13 cellular contexts compared by ENCODE assay signal in the genomic region with DNA sequence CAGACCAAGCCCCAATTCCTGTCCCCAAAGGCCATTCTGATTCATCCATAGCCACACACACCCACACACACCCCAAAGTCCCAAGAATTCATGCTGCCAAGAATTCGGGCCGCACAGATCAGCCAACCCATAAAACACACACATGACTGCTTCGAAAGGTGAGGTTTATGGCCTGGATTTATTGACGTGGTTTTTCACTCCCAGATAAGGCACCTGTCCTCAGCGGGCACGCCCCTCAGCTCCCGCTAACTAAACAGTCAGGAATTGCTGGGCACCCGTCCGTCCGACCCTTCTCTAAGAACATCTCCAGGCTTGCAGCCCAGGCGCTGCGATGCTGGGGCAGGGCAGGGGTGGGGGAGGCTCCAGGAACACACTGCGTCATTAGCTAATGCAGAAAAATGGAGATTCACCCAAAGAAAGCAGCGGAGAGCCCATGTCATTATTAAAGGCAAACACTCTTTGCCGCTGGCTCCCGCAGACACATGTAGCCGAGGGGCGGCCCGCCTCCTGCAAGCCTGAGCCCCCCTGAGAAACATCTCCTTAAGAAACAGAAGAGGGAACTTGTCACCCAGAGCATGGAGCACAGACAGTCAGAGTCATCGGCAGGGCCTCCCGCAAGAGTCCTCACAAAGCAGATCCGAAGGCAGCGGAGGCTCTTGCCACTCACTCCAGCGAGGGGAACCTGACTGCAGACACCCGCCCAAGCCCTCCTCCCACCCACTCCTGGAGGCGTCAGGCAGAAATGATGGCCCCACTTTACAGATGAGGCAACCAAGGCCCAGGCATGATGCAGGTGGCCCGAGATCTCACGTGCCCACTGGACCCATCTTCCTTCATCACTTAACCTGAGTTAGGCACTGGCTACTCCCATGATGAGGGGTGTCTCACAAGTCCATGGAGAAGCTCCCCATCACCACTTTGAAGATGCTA. TPM values are rescaled to one million over a fixed set of nuclear protein-coding genes. Genes with fewer than 3 reads are reported as not detected.
DNase-seq lines count a peak whose midpoint lies in the region; ATAC-seq and TF ChIP-seq lines count a peak whose summit lies in the region.
"Had no signal": no experiment of that assay in that cellular context is flagged by ENCODE, and none has a peak within 500 bp of the region (broad histone marks: within the 10 kb centered on the region; RNA-seq: fewer than 3 reads in every experiment).

No MANE protein-coding gene starts in this region.

- H2AFZ ChIP-seq in MM.1S (ENCODE audit: low read length), result no peak overlapping the region

- H3K4me3 ChIP-seq in heart left ventricle (no peak overlapping the region), left ventricle myocardium inferior (no peak overlapping the region), MM.1S (ENCODE audit: low read length) (no peak overlapping the region)

- no peaks in the 10 kb centered on the region for H3K9me2 ChIP-seq in MM.1S (replicated peaks; ENCODE audit: insufficient read depth, low read length)

- intact Hi-C loops in heart left ventricle (cut with DNase I), result no loop called here
- intact Hi-C loops in left ventricle myocardium inferior (cut with micrococcal nuclease), result no loop called here

- H3K27me3 Mint-ChIP-seq in chondrocyte (ENCODE audit: low read depth) (no peaks in the 10 kb centered on the region), naive B cell (no peaks in the 10 kb centered on the region)
- no peaks in the 10 kb centered on the region for H3K27me3 Mint-ChIP-seq in activated T-cell treated with anti-CD3 and anti-CD28 coated beads, Interleukin-2, amount 50 U/mL, for 4 hours (ENCODE audit: low read depth)
- H3K27me3 Mint-ChIP-seq: activated naive CD4-positive, alpha-beta T cell treated with anti-CD3 and anti-CD28 coated beads, Interleukin-2, amount 50 U/mL, for 24 hours had no signal

- H3K27me3 ChIP-seq in heart left ventricle, result no peaks in the 10 kb centered on the region
- H3K27me3 ChIP-seq in left ventricle myocardium inferior (ENCODE audit: low read depth), result no peaks in the 10 kb centered on the region
- H3K27me3 ChIP-seq in MM.1S (replicated peaks; ENCODE audit: insufficient read depth, low read length), result peaks cover 42% of the 10 kb centered on the region

- H3K9ac ChIP-seq in MM.1S (ENCODE audit: low read length), result no peak overlapping the region

- H3K27ac ChIP-seq in heart left ventricle (no peak overlapping the region), left ventricle myocardium inferior (replicated peaks) (no peak overlapping the region), MM.1S (ENCODE audit: low read length) (no peak overlapping the region)

- ATAC-seq in heart left ventricle (no peak), naive B cell (ENCODE audit: low read depth in 2 of 2) (no peak)
- no peak for ATAC-seq in activated T-cell treated with anti-CD3 and anti-CD28 coated beads, Interleukin-2, amount 50 U/mL, for 4 hours
- ATAC-seq: HCT116 had no signal

- H3K4me3 Mint-ChIP-seq in chondrocyte (ENCODE audit: unreplicated experiment), result no peak overlapping the region
- H3K4me3 Mint-ChIP-seq in naive B cell, result peak overlapping the region in 7 of 8 donors; percentile 54 to 76 (median 62)
- H3K4me3 Mint-ChIP-seq in activated T-cell treated with anti-CD3 and anti-CD28 coated beads, Interleukin-2, amount 50 U/mL, for 4 hours, result no peak overlapping the region
- H3K4me3 Mint-ChIP-seq: activated naive CD4-positive, alpha-beta T cell treated with anti-CD3 and anti-CD28 coated beads, Interleukin-2, amount 50 U/mL, for 24 hours had no signal

- no peaks in the 10 kb centered on the region for H3K36me3 Mint-ChIP-seq in chondrocyte (ENCODE audit: low read depth)
- no peaks in the 10 kb centered on the region for H3K36me3 Mint-ChIP-seq in naive B cell
- no peaks in the 10 kb centered on the region for H3K36me3 Mint-ChIP-seq in activated T-cell treated with anti-CD3 and anti-CD28 coated beads, Interleukin-2, amount 50 U/mL, for 4 hours (ENCODE audit: insufficient read depth)
- H3K36me3 Mint-ChIP-seq: activated naive CD4-positive, alpha-beta T cell treated with anti-CD3 and anti-CD28 coated beads, Interleukin-2, amount 50 U/mL, for 24 hours had no signal

- no peaks in the 10 kb centered on the region for H4K20me1 ChIP-seq in MM.1S (ENCODE audit: insufficient read depth, low read length)

- H3K36me3 ChIP-seq in heart left ventricle, result no peaks in the 10 kb centered on the region
- no peaks in the 10 kb centered on the region for H3K36me3 ChIP-seq in left ventricle myocardium inferior
- H3K36me3 ChIP-seq in MM.1S (replicated peaks; ENCODE audit: insufficient read depth, low read length), result no peaks in the 10 kb centered on the region

- WGBS in heart left ventricle, 4 donors, result 91 to 95% (median 93%) methylated on average over 28 of the region's 28 CpGs

- H3K27ac Mint-ChIP-seq in chondrocyte (ENCODE audit: unreplicated experiment), result no peak overlapping the region
- peak overlapping the region in 4 of 6 donors; percentile 69 to 95 (median 86) for H3K27ac Mint-ChIP-seq in naive B cell
- H3K27ac Mint-ChIP-seq: activated naive CD4-positive, alpha-beta T cell treated with anti-CD3 and anti-CD28 coated beads, Interleukin-2, amount 50 U/mL, for 24 hours had no signal

- DNase-seq in heart left ventricle, result peak in 3 of 5 donors; percentile 5 to 35 (median 19)
- DNase-seq in left ventricle myocardium inferior, result no peak
- DNase-seq in chondrocyte (ENCODE audit: low spot score), result peak; percentile 68
- no peak for DNase-seq in naive B cell
- DNase-seq in stimulated activated CD4-positive, alpha-beta T cell treated with anti-CD3 and anti-CD28 coated beads, Interleukin-4, amount 100 ng/mL, for 24 hours, result no peak
- no peak for DNase-seq in erythroblast (lab: John Stamatoyannopoulos, UW)
- DNase-seq in activated T-cell treated with anti-CD3 and anti-CD28 coated beads, Interleukin-2, amount 50 U/mL, for 4 hours, result no peak
- no peak for DNase-seq in MM.1S
- DNase-seq: cerebellar nuclear complex, substantia nigra, SW 1271 had no signal

- H3K4me1 Mint-ChIP-seq in chondrocyte (ENCODE audit: low read depth), result peaks cover 15% of the 10 kb centered on the region
- H3K4me1 Mint-ChIP-seq in naive B cell, result peaks cover 66 to 91% (median 88%) of the 10 kb centered on the region in 3 donors
- no peaks in the 10 kb centered on the region for H3K4me1 Mint-ChIP-seq in activated T-cell treated with anti-CD3 and anti-CD28 coated beads, Interleukin-2, amount 50 U/mL, for 4 hours (ENCODE audit: low read depth)
- H3K4me1 Mint-ChIP-seq: activated naive CD4-positive, alpha-beta T cell treated with anti-CD3 and anti-CD28 coated beads, Interleukin-2, amount 50 U/mL, for 24 hours had no signal

- H3K9me3 Mint-ChIP-seq in chondrocyte (ENCODE audit: low read depth) (no peaks in the 10 kb centered on the region), naive B cell (no peaks in the 10 kb centered on the region)
- no peaks in the 10 kb centered on the region for H3K9me3 Mint-ChIP-seq in activated T-cell treated with anti-CD3 and anti-CD28 coated beads, Interleukin-2, amount 50 U/mL, for 4 hours
- H3K9me3 Mint-ChIP-seq: activated naive CD4-positive, alpha-beta T cell treated with anti-CD3 and anti-CD28 coated beads, Interleukin-2, amount 50 U/mL, for 24 hours had no signal

- H3K79me2 ChIP-seq in MM.1S (ENCODE audit: low read length), result no peaks in the 10 kb centered on the region

- TF ChIP-seq POLR2A in heart left ventricle (IDR thresholded peaks at IDR 0.05), result no peak
- no peak for TF ChIP-seq POLR2A in erythroblast (IDR thresholded peaks at IDR 0.05; ENCODE audit: low read length)

- H3K4me1 ChIP-seq in heart left ventricle, result peaks cover 0 to 13% (median 0%) of the 10 kb centered on the region in 12 donors
- peaks cover 8% of the 10 kb centered on the region for H3K4me1 ChIP-seq in left ventricle myocardium inferior
- H3K4me1 ChIP-seq in MM.1S (ENCODE audit: low read length), result no peaks in the 10 kb centered on the region

- H3K4me2 ChIP-seq in MM.1S (ENCODE audit: low read depth, low read length), result no peak overlapping the region

- H3K9me3 ChIP-seq in heart left ventricle (no peaks in the 10 kb centered on the region), left ventricle myocardium inferior (replicated peaks) (no peaks in the 10 kb centered on the region), MM.1S (replicated peaks; ENCODE audit: insufficient read depth, low read length) (no peaks in the 10 kb centered on the region)

- no peaks in the 10 kb centered on the region for H3F3A ChIP-seq in MM.1S (ENCODE audit: insufficient read depth, low read length)

- TF ChIP-seq CTCF in heart left ventricle (IDR thresholded peaks at IDR 0.05), result no peak
- no peak for TF ChIP-seq CTCF in left ventricle myocardium inferior (IDR thresholded peaks at IDR 0.05; ENCODE audit: borderline replicate concordance)
- no peak for TF ChIP-seq CTCF in chondrocyte (IDR thresholded peaks at IDR 0.05)
- no peak for TF ChIP-seq CTCF in MM.1S (IDR thresholded peaks at IDR 0.05; ENCODE audit: low read length)

RNA-seq across cellular contexts. Expression of gene VAV2, which starts 19.8 kb away (rescaled TPM):
- total RNA-seq in heart left ventricle, result 1 to 10 TPM; 3.4 to 9.9 (median 5.3) TPM
- 1 to 10 TPM; 3.3 to 6.5 TPM for polyA plus RNA-seq in heart left ventricle
- total RNA-seq in left ventricle myocardium inferior, result 4.1 TPM
- 17.7 to 34.2 TPM (median 19.3 TPM) in 3 replicates for total RNA-seq in chondrocyte
- polyA plus RNA-seq in naive B cell (ENCODE audit: low read depth in 6 of 6), result 10 to 100 TPM in 5 of 6 donors, 1 to 10 TPM in 1; 5.7 to 33.3 (median 15.2) TPM
- 1 to 10 TPM; 2.7 to 3.7 (median 3.2) TPM for total RNA-seq in activated T-cell treated with anti-CD3 and anti-CD28 coated beads, Interleukin-2, amount 50 U/mL, for 4 hours

RNA-seq across cellular contexts. Expression of gene BRD3OS, which starts 53.0 kb away (rescaled TPM):
- 10 to 100 TPM in 4 of 9 donors, 1 to 10 TPM in 5; 5.3 to 13.8 (median 9.3) TPM for total RNA-seq in heart left ventricle
- 1 to 10 TPM; 1.8 to 8.9 TPM for polyA plus RNA-seq in heart left ventricle
- 5.7 TPM for total RNA-seq in left ventricle myocardium inferior
- 13.7 to 27.6 TPM (median 15.7 TPM) in 3 replicates for total RNA-seq in chondrocyte
- polyA plus RNA-seq in naive B cell (ENCODE audit: low read depth in 6 of 6), result 10 to 100 TPM; 31.3 to 45.1 (median 35.9) TPM
- 10 to 100 TPM; 11.9 to 15.5 (median 13.9) TPM for total RNA-seq in activated T-cell treated with anti-CD3 and anti-CD28 coated beads, Interleukin-2, amount 50 U/mL, for 4 hours

Comparison
In these comparisons a context has a peak if more than half of its experiments do, and no peak if none do; other contexts are left out.
1. DNase-seq: peak in heart left ventricle (3 of 5) and chondrocyte (single experiment); none in left ventricle myocardium inferior (single experiment), naive B cell (single experiment), stimulated activated CD4-positive, alpha-beta T cell treated with anti-CD3 and anti-CD28 coated beads, Interleukin-4, amount 100 ng/mL, for 24 hours (single experiment), erythroblast (0 of 2), activated T-cell treated with anti-CD3 and anti-CD28 coated beads, Interleukin-2, amount 50 U/mL, for 4 hours (single experiment) and MM.1S (single experiment).
2. H3K4me3 Mint-ChIP-seq: peak in naive B cell (7 of 8); none in chondrocyte (single experiment) and activated T-cell treated with anti-CD3 and anti-CD28 coated beads, Interleukin-2, amount 50 U/mL, for 4 hours (single experiment).